In the genomic region with DNA sequence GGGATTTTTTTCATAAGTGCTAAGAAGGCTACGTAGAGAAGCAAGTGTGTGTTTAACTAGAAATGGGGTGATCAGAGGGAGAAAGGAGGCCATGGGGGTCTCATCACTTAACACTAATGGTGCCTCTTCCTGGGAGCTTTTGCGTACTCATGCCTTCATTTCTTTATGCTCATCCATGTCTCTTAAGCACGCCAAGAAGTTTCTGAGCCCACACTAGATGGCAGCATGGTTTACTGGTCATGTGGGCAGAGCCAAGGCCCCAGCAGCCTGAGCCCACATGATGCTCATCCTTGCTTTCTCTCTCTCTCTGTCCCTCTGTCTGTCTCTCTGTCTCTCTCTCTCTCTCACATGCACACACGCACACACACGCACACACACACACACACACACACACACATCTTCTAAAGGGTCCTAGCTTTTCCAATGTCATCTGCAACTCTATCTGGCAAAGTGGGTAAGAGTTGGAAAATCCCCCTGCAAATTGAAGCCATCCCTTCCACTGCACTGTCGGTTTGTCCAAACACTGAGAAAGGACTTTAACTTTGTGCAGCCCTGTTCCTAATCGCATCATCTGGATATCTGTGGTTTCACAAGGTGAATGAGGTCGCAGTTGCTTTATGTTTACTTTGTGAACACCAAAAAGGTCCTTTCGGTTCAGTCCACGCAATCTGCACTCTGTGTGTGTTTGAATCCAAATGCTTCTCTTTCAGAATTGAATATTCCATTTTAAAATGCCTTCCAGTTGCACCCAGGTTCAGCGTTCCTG, we compare ENCODE assay signal across 9 cellular contexts.
A peak's percentile ranks its signal among the peaks of the same experiment; 100 is the strongest.
DNase-seq lines count a peak whose midpoint lies in the region; ATAC-seq and TF ChIP-seq lines count a peak whose summit lies in the region.
"Had no signal": no experiment of that assay in that cellular context is flagged by ENCODE, and none has a peak within 500 bp of the region (broad histone marks: within the 10 kb centered on the region; RNA-seq: fewer than 3 reads in every experiment).

No MANE protein-coding gene starts in this region.

- CTCF ChIA-PET in activated CD8-positive, alpha-beta T cell treated with anti-CD3 and anti-CD28 coated beads for 36 hours (lab: Charles Lee), result no interaction called here
- CTCF ChIA-PET in activated naive CD4-positive, alpha-beta T cell treated with anti-CD3 and anti-CD28 coated beads for 36 hours (lab: Charles Lee), result no interaction called here

- H3K27me3 Mint-ChIP-seq in activated CD8-positive, alpha-beta T cell treated with anti-CD3 and anti-CD28 coated beads for 36 hours, result no peaks in the 10 kb centered on the region
- no peaks in the 10 kb centered on the region for H3K27me3 Mint-ChIP-seq in activated naive CD4-positive, alpha-beta T cell treated with anti-CD3 and anti-CD28 coated beads for 36 hours (ENCODE audit: low read depth)

- no peaks in the 10 kb centered on the region for H3K27me3 ChIP-seq in lung (ENCODE audit: control insufficient read depth, insufficient read depth)
- H3K27me3 ChIP-seq in stomach, result no peaks in the 10 kb centered on the region
- H3K27me3 ChIP-seq: SJSA1 had no signal

- POLR2A ChIA-PET in activated CD8-positive, alpha-beta T cell treated with anti-CD3 and anti-CD28 coated beads for 36 hours (lab: Charles Lee), result no interaction called here

- no peaks in the 10 kb centered on the region for H3K9me3 Mint-ChIP-seq in activated CD8-positive, alpha-beta T cell treated with anti-CD3 and anti-CD28 coated beads for 36 hours
- H3K9me3 Mint-ChIP-seq in activated naive CD4-positive, alpha-beta T cell treated with anti-CD3 and anti-CD28 coated beads for 36 hours, result no peaks in the 10 kb centered on the region

- intact Hi-C loops in activated CD8-positive, alpha-beta T cell treated with anti-CD3 and anti-CD28 coated beads for 36 hours (cut with micrococcal nuclease), result no loop called here
- intact Hi-C loops in activated naive CD4-positive, alpha-beta T cell treated with anti-CD3 and anti-CD28 coated beads for 36 hours (cut with micrococcal nuclease), result no loop called here
- intact Hi-C loops in stomach (cut with DNase I; ENCODE audit: low total_unique reads), result no loop called here

- no peaks in the 10 kb centered on the region for H3K36me3 Mint-ChIP-seq in activated CD8-positive, alpha-beta T cell treated with anti-CD3 and anti-CD28 coated beads for 36 hours (ENCODE audit: low read depth)
- H3K36me3 Mint-ChIP-seq in activated naive CD4-positive, alpha-beta T cell treated with anti-CD3 and anti-CD28 coated beads for 36 hours (ENCODE audit: low read depth), result no peaks in the 10 kb centered on the region

- H3K27ac ChIP-seq in lung (ENCODE audit: low read depth in 1 of 2, low read length in 1 of 2), result no peak overlapping the region
- H3K27ac ChIP-seq in stomach, result no peak overlapping the region
- H3K27ac ChIP-seq: SJSA1 had no signal

- DNase-seq in DMS 273 treated with DMSO at 0.1 percent for 48 hours (lab: John Stamatoyannopoulos, UW) (peak; percentile 27), NCI-H226 (peak; percentile 33), cerebellar cortex (ENCODE audit: low spot score) (peak; percentile 74), lung (ENCODE audit: low spot score) (no peak), stomach (no peak)
- DNase-seq in activated CD8-positive, alpha-beta T cell treated with anti-CD3 and anti-CD28 coated beads for 36 hours, result no peak
- DNase-seq in activated naive CD4-positive, alpha-beta T cell treated with anti-CD3 and anti-CD28 coated beads for 36 hours, result no peak

- no peak for TF ChIP-seq POLR2A in stomach (IDR thresholded peaks at IDR 0.05)

- H3K4me3 ChIP-seq in lung (no peak overlapping the region), stomach (no peak overlapping the region)
- H3K4me3 ChIP-seq: SJSA1 had no signal

- WGBS in lung, 2 donors, result 65 to 73% methylated on average over 11 of the region's 11 CpGs
- 42 to 59% (median 50%) methylated on average over 11 of the region's 11 CpGs for WGBS in stomach, 5 donors

- H3K9me3 ChIP-seq in lung (ENCODE audit: control insufficient read depth in 2 of 2, insufficient read depth in 1 of 2, low read length in 1 of 2) (no peaks in the 10 kb centered on the region), stomach (no peaks in the 10 kb centered on the region)
- H3K9me3 ChIP-seq: SJSA1 had no signal

- H3K27ac Mint-ChIP-seq in activated CD8-positive, alpha-beta T cell treated with anti-CD3 and anti-CD28 coated beads for 36 hours, result no peak overlapping the region
- no peak overlapping the region for H3K27ac Mint-ChIP-seq in activated naive CD4-positive, alpha-beta T cell treated with anti-CD3 and anti-CD28 coated beads for 36 hours

- TF ChIP-seq EP300 in stomach (IDR thresholded peaks at IDR 0.05), result no peak

- no peak overlapping the region for H3K4me3 Mint-ChIP-seq in activated CD8-positive, alpha-beta T cell treated with anti-CD3 and anti-CD28 coated beads for 36 hours
- no peak overlapping the region for H3K4me3 Mint-ChIP-seq in activated naive CD4-positive, alpha-beta T cell treated with anti-CD3 and anti-CD28 coated beads for 36 hours

- H3K4me1 Mint-ChIP-seq in activated CD8-positive, alpha-beta T cell treated with anti-CD3 and anti-CD28 coated beads for 36 hours (ENCODE audit: low read depth), result no peaks in the 10 kb centered on the region
- no peaks in the 10 kb centered on the region for H3K4me1 Mint-ChIP-seq in activated naive CD4-positive, alpha-beta T cell treated with anti-CD3 and anti-CD28 coated beads for 36 hours (ENCODE audit: low read depth)

- ATAC-seq in GM21576 (IDR thresholded peaks at IDR 0.05; ENCODE audit: unreplicated experiment) (peak; percentile 47), lung (ENCODE audit: insufficient read depth, low FRiP score) (no peak)
- no peak for ATAC-seq in activated CD8-positive, alpha-beta T cell treated with anti-CD3 and anti-CD28 coated beads for 36 hours

- H3K4me1 ChIP-seq in lung (ENCODE audit: control insufficient read depth in 2 of 2, insufficient read depth in 2 of 2, low read length in 2 of 2), result peaks cover 0 to 4% of the 10 kb centered on the region in 2 donors
- H3K4me1 ChIP-seq in stomach, result peaks cover 0 to 17% (median 0%) of the 10 kb centered on the region in 4 donors
- H3K4me1 ChIP-seq: SJSA1 had no signal

- TF ChIP-seq CTCF in lung (IDR thresholded peaks at IDR 0.05; ENCODE audit: control extremely low read depth, extremely low read depth) (peak; percentile 31), stomach (IDR thresholded peaks at IDR 0.05) (peak in 1 of 7 experiments; percentile 7)
- TF ChIP-seq CTCF in activated CD8-positive, alpha-beta T cell treated with anti-CD3 and anti-CD28 coated beads for 36 hours (IDR thresholded peaks at IDR 0.05), result no peak

- H3K36me3 ChIP-seq in lung (ENCODE audit: control insufficient read depth in 2 of 2, insufficient read depth in 2 of 2, low read length in 2 of 2) (no peaks in the 10 kb centered on the region), stomach (no peaks in the 10 kb centered on the region)
- H3K36me3 ChIP-seq: SJSA1 had no signal

Comparison
In these comparisons a context has a peak if more than half of its experiments do, and no peak if none do; other contexts are left out.
1. DNase-seq: peak in DMS 273 treated with DMSO at 0.1 percent for 48 hours (single experiment), NCI-H226 (single experiment) and cerebellar cortex (single experiment); none in lung (single experiment), activated CD8-positive, alpha-beta T cell treated with anti-CD3 and anti-CD28 coated beads for 36 hours (single experiment), activated naive CD4-positive, alpha-beta T cell treated with anti-CD3 and anti-CD28 coated beads for 36 hours (single experiment) and stomach (single experiment).